In genomic region chr1:93079685-93080141, GRCh38 we compare ENCODE assay signal across 8 cellular contexts. TPM values are rescaled to one million over a fixed set of nuclear protein-coding genes. Genes with fewer than 3 reads are reported as not detected.
A peak's percentile ranks its signal among the peaks of the same experiment; 100 is the strongest.
DNase-seq lines count a peak whose midpoint lies in the region; ATAC-seq and TF ChIP-seq lines count a peak whose summit lies in the region.

No MANE protein-coding gene starts in this region.

- TF ChIP-seq CTCF in brain (conservative IDR thresholded peaks at IDR 0.05): no peak

- peaks cover 4% of the 10 kb centered on the region; the same call in 1 of the 2 replicates for H3K36me3 ChIP-seq in GM23248 (ENCODE audit: low read depth)

- DNase-seq in AG08395 (ENCODE audit: low spot score) (peak; percentile 2), GM23248 (peak; percentile 49), SK-MEL-5 (ENCODE audit: low read depth, low spot score) (peak; percentile 5), iPS-NIHi11 (ENCODE audit: low spot score) (peak; percentile 53), MV-4-11 (lab: John Stamatoyannopoulos, UW) (no peak)

- peaks cover 25% of the 10 kb centered on the region for H3F3A ChIP-seq in GM23248 (ENCODE audit: insufficient read depth)

- peaks cover 13 to 26% (median 16%) of the 10 kb centered on the region in 5 experiments for H3K9me3 Mint-ChIP-seq in brain

- peak overlapping the region; percentile 96 for H3K4me2 ChIP-seq in GM23248 (ENCODE audit: unreplicated experiment)

- H3K27me3 Mint-ChIP-seq in brain: peaks cover 10% of the 10 kb centered on the region

- WGBS in GM23248 (ENCODE audit: low coverage in 1 of 2, low lambda C conversion rate in 2 of 2, missing lambda C conversion rate in 2 of 2), 2 experiments: 0 to 1% methylated on average over 8 to 13 of the region's 13 CpGs

- peak overlapping the region; percentile 96 for H2AFZ ChIP-seq in GM23248

- no peaks in the 10 kb centered on the region for H3K9me2 ChIP-seq in GM23248 (ENCODE audit: insufficient read depth)

- peaks cover 62% of the 10 kb centered on the region for H3K79me2 ChIP-seq in GM23248 (ENCODE audit: insufficient read depth)

- no peaks in the 10 kb centered on the region for H3K27me3 ChIP-seq in GM23248 (replicated peaks; ENCODE audit: insufficient read depth)

- H3K27ac Mint-ChIP-seq in brain: peak overlapping the region; percentile 98 to 100 (median 100)

- no peak for ATAC-seq in HG03565 (IDR thresholded peaks at IDR 0.05; ENCODE audit: unreplicated experiment)

- H3K36me3 Mint-ChIP-seq in brain: peaks cover 31% of the 10 kb centered on the region

- H3K4me1 Mint-ChIP-seq in brain: peaks cover 34% of the 10 kb centered on the region

- H4K20me1 ChIP-seq in GM23248 (ENCODE audit: insufficient read depth): 0 out of 2 replicates have a peak, but pooled peaks cover 3% of the 10 kb centered on the region

- peak overlapping the region; percentile 76 for H3K27ac ChIP-seq in GM23248
- H3K27ac ChIP-seq in skin epidermis: peak overlapping the region in 20 of 21 experiments; percentile 74 to 98 (median 89)

- in situ Hi-C loops in GM23248 (cut with MboI): no loop called here
- in situ Hi-C loops in SK-MEL-5 (cut with HindIII; ENCODE audit: low pct_unique_long_range_greater_than_20kb, low sequenced_read_pairs): no loop called here

- H3K4me3 Mint-ChIP-seq in brain: peak overlapping the region; percentile 94 to 100 (median 98)

- peaks cover 25% of the 10 kb centered on the region for H3K4me1 ChIP-seq in GM23248 (ENCODE audit: insufficient read depth)

- H3K4me3 ChIP-seq in GM23248: peak overlapping the region; percentile 97
- peak overlapping the region; percentile 71 to 93 (median 87) for H3K4me3 ChIP-seq in skin epidermis

- H3K9ac ChIP-seq in GM23248: peak overlapping the region; percentile 93

- H3K9me3 ChIP-seq in GM23248 (ENCODE audit: low read depth): no peaks in the 10 kb centered on the region

RNA-seq across cellular contexts. Expression of gene MTF2, which starts 0.6 kb away (rescaled TPM):
- total RNA-seq in GM23248 (2014; rRNA removed; shearing (Covaris generic)): 10.9 and 14.1 TPM in 2 replicates
- polyA plus RNA-seq in GM23248 (2016; fragmentation: Nextera tagmentation; extraction: Ambion mirVana) (17.6 and 21.4 TPM in 2 replicates), brain (ENCODE audit: insufficient read depth, low read depth, low replicate concordance) (4.0 TPM)
- total RNA-seq in SK-MEL-5 (2014; rRNA removed; shearing (Covaris generic)): 15.3 and 19.2 TPM in 2 replicates
- polyA plus RNA-seq in SK-MEL-5 (2015; cell fraction: cytosol; rRNA removed): 10.2 and 14.5 TPM in 2 replicates
- 22.2 and 24.9 TPM in 2 replicates for polyA plus RNA-seq in SK-MEL-5 (2015; cell fraction: nucleus; rRNA removed)
